ENCODE assay signal across 19 cellular contexts in genomic region chr2:197969391-197969893, GRCh38.
A peak's percentile ranks its signal among the peaks of the same experiment; 100 is the strongest.
DNase-seq lines count a peak whose midpoint lies in the region; TF ChIP-seq lines count a peak whose summit lies in the region.
"Had no signal": no experiment of that assay in that cellular context is flagged by ENCODE, and none has a peak within 500 bp of the region (broad histone marks: within the 10 kb centered on the region; RNA-seq: fewer than 3 reads in every experiment).

No MANE protein-coding gene starts in this region.

- in situ Hi-C loops in ACHN (cut with HindIII; ENCODE audit: low pct_ligation_motif_present, low pct_unique_long_range_greater_than_20kb, low sequenced_read_pairs), result no loop called here

- peaks cover 22% of the 10 kb centered on the region for H3K9me3 Mint-ChIP-seq in HFFc6

- no peaks in the 10 kb centered on the region for H3K27me3 Mint-ChIP-seq in HFFc6 (ENCODE audit: insufficient read depth)
- H3K27me3 Mint-ChIP-seq: naive thymus-derived CD4-positive, alpha-beta T cell; T-helper 17 cell had no signal

- TF ChIP-seq CTCF in BJ (IDR thresholded peaks at IDR 0.05; ENCODE audit: insufficient read depth, low read depth, low read length) (no peak), HFFc6 (IDR thresholded peaks at IDR 0.05) (no peak), cardiac fibroblast (IDR thresholded peaks at IDR 0.05; ENCODE audit: low read depth, low read length) (no peak)

- H3K4me3 ChIP-seq in BJ (ENCODE audit: low read depth, low read length), result no peak overlapping the region
- H3K4me3 ChIP-seq in cardiac fibroblast (replicated peaks in 1 of 2; ENCODE audit: low read depth in 2 of 2, low read length in 2 of 2), result no peak overlapping the region
- H3K4me3 ChIP-seq: GM12878, PC-9, tibial nerve had no signal

- CTCF ChIA-PET in BJ (lab: Yijun Ruan, JAX), result no interaction called here

- POLR2A ChIA-PET in BJ (lab: Charles Lee), result no interaction called here

- peaks cover 9% of the 10 kb centered on the region; the same call in 1 of the 2 replicates for H3K36me3 Mint-ChIP-seq in HFFc6 (ENCODE audit: low read depth)

- H3K27me3 ChIP-seq in BJ (ENCODE audit: control insufficient read depth, insufficient read depth, low read length), result no peaks in the 10 kb centered on the region
- H3K27me3 ChIP-seq: tibial nerve had no signal

- H3K27ac Mint-ChIP-seq in HFFc6, result peak overlapping the region; percentile 55; the same call in 1 of the 2 replicates
- H3K27ac Mint-ChIP-seq: naive thymus-derived CD4-positive, alpha-beta T cell; T-helper 17 cell had no signal

- H3K4me1 Mint-ChIP-seq in HFFc6 (ENCODE audit: low read depth), result peaks cover 16% of the 10 kb centered on the region; the same call in 1 of the 2 replicates

- DNase-seq in BJ (ENCODE audit: low read depth) (peak; percentile 32), HFFc6 (peak; percentile 66), cardiac fibroblast (ENCODE audit: low read depth in 2 of 2) (peak; percentile 72 to 81), kidney glomerular epithelial cell (lab: John Stamatoyannopoulos, UW) (peak; percentile 39), germinal center (ENCODE audit: low spot score) (no peak), NCI-H2227 treated with DMSO at 0.1 percent for 48 hours (lab: John Stamatoyannopoulos, UW) (no peak), ACHN (no peak)
- no peak for DNase-seq in effector CD4-positive, alpha-beta T cell
- DNase-seq: activated CD4-positive, alpha-beta T cell treated with anti-CD3 and anti-CD28 coated beads, Interleukin-2, amount 50 U/mL, for 4 hours; anterior cingulate cortex; H7; islet precursor cell; MV-4-11; naive thymus-derived CD4-positive, alpha-beta T cell; NCI-H345; PC-9; T-helper 17 cell had no signal

- no peaks in the 10 kb centered on the region for H3K36me3 ChIP-seq in BJ (ENCODE audit: control insufficient read depth, insufficient read depth, low read length)
- H3K36me3 ChIP-seq: tibial nerve had no signal

- H3K4me3 Mint-ChIP-seq in HFFc6, result no peak overlapping the region
- H3K4me3 Mint-ChIP-seq: naive thymus-derived CD4-positive, alpha-beta T cell; T-helper 17 cell had no signal

Comparison
In these comparisons a context has a peak if more than half of its experiments do, and no peak if none do; other contexts are left out.
1. DNase-seq: peak in BJ (single experiment), HFFc6 (single experiment), cardiac fibroblast (2 of 2) and kidney glomerular epithelial cell (single experiment); none in germinal center (single experiment), NCI-H2227 treated with DMSO at 0.1 percent for 48 hours (single experiment), effector CD4-positive, alpha-beta T cell (single experiment) and ACHN (single experiment).